8 cellular contexts compared by ENCODE assay signal in genomic region chr18:2104620-2105462, GRCh38.
DNase-seq lines count a peak whose midpoint lies in the region; ATAC-seq, FAIRE-seq and TF ChIP-seq lines count a peak whose summit lies in the region.

No MANE protein-coding gene starts in this region.

- no peaks in the 10 kb centered on the region for H3K4me1 Mint-ChIP-seq in brain

- no peaks in the 10 kb centered on the region for H3K36me3 Mint-ChIP-seq in brain

- DNase-seq in ELF-1 (ENCODE audit: low read depth, low spot score): peak; percentile 88
- peak; percentile 38 for DNase-seq in HPDE6-E6E7 (ENCODE audit: extremely low spot score)
- DNase-seq in T-helper 1 cell: peak in 3 of 5 donors; percentile 18 to 29 (median 29)
- no peak for DNase-seq in kidney epithelial cell (ENCODE audit: low read depth)
- DNase-seq in stimulated activated CD8-positive, alpha-beta memory T cell treated with anti-CD3 and anti-CD28 coated beads, Interleukin-15, amount 100 ng/mL, for 24 hours (ENCODE audit: low read depth): peak; percentile 7
- DNase-seq in RCC 7860 (ENCODE audit: low spot score): no peak

- FAIRE-seq in RCC 7860 (lab: Jason Lieb, UNC): no peak

- no peak overlapping the region for H3K27ac Mint-ChIP-seq in brain

- peaks cover 5% of the 10 kb centered on the region for H3K27me3 Mint-ChIP-seq in brain

- H3K36me3 ChIP-seq in kidney epithelial cell (ENCODE audit: control insufficient read depth, insufficient read depth, low read length): no peaks in the 10 kb centered on the region

- H3K27me3 ChIP-seq in kidney epithelial cell (ENCODE audit: control insufficient read depth, insufficient read depth, low read length): no peaks in the 10 kb centered on the region

- no peak overlapping the region for H3K4me3 ChIP-seq in kidney epithelial cell (ENCODE audit: low read depth, low read length)

- no peak overlapping the region for H3K4me3 Mint-ChIP-seq in brain

- peak; percentile 54 to 71 for TF ChIP-seq CTCF in brain (conservative IDR thresholded peaks at IDR 0.05)
- peak; percentile 78 for TF ChIP-seq CTCF in kidney epithelial cell (IDR thresholded peaks at IDR 0.05; ENCODE audit: insufficient read depth, low read length, poor library complexity, severe bottlenecking)

- peak; percentile 77 for ATAC-seq in GM21381 (IDR thresholded peaks at IDR 0.05; ENCODE audit: unreplicated experiment)

- H3K9me3 Mint-ChIP-seq in brain: peaks cover 0 to 4% (median 0%) of the 10 kb centered on the region in 5 experiments

Comparison
In these comparisons a context has a peak if more than half of its experiments do, and no peak if none do; other contexts are left out.
1. DNase-seq: peak in ELF-1 (single experiment), HPDE6-E6E7 (single experiment), T-helper 1 cell (3 of 5) and stimulated activated CD8-positive, alpha-beta memory T cell treated with anti-CD3 and anti-CD28 coated beads, Interleukin-15, amount 100 ng/mL, for 24 hours (single experiment); none in kidney epithelial cell (single experiment) and RCC 7860 (single experiment).